8 cellular contexts compared by ENCODE assay signal in the genomic region with DNA sequence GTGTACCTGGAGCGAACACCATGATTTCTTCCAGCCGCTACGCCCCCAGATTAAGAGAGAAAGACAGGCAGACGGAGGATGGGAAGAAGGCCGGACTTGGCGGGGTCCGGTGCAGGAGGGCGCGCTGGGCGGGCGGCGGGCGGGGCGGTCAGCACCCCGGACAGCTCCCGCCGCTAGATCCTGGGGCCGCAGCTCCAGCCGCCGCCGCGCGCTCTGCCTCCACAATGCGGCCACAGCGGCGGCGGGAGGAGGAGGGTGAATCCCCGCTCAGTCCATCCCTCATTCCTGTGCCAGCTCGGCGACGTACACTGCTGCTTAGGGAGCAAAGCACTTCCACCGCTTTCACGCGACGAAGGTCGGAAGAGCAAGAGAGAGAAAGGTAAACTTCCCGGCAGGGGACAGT. TPM values are rescaled to one million over a fixed set of nuclear protein-coding genes. Genes with fewer than 3 reads are reported as not detected.
DNase-seq lines count a peak whose midpoint lies in the region; ATAC-seq, FAIRE-seq and TF ChIP-seq lines count a peak whose summit lies in the region.

A gene with protein sequence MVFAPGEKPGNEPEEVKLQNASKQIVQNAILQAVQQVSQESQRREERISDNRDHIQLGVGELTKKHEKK (minus strand): TSS at position 226 of the 403 bp plus-strand sequence. CDS start 204 bp downstream, at position 22.

- no peaks in the 10 kb centered on the region for H4K20me1 ChIP-seq in GM23248 (ENCODE audit: insufficient read depth)

- DNase-seq in A549 (ENCODE audit: low read depth in 1 of 2, low spot score in 1 of 2) = peak in 1 of 2 experiments; percentile 0
- DNase-seq in GM23248 = peak; percentile 65
- peak; percentile 20 for DNase-seq in activated CD8-positive, alpha-beta T cell treated with anti-CD3 and anti-CD28 coated beads for 36 hours
- peak; percentile 29 for DNase-seq in germinal center (ENCODE audit: low spot score)
- DNase-seq in pancreas = peak; percentile 16 to 84 (median 34)
- DNase-seq in SKM-1 (lab: John Stamatoyannopoulos, UW; ENCODE audit: unreplicated experiment) = no peak
- no peak for DNase-seq in ascending aorta (ENCODE audit: low spot score in 2 of 2)

- H3K9me2 ChIP-seq in GM23248 (ENCODE audit: insufficient read depth) = no peaks in the 10 kb centered on the region

- POLR2A ChIA-PET in A549 (lab: Yijun Ruan, JAX) = no interaction called here
- POLR2A ChIA-PET in activated CD8-positive, alpha-beta T cell treated with anti-CD3 and anti-CD28 coated beads for 36 hours (lab: Charles Lee) = no interaction called here

- ATAC-seq in A549 (peak; percentile 71 to 76; a peak in 4 of 6 replicates), pancreas (peak; percentile 90 to 100 (median 96)), GM21619 (IDR thresholded peaks at IDR 0.05; ENCODE audit: unreplicated experiment) (no peak)
- ATAC-seq in activated CD8-positive, alpha-beta T cell treated with anti-CD3 and anti-CD28 coated beads for 36 hours = peak; percentile 74

- no peaks in the 10 kb centered on the region for H3K9me3 ChIP-seq in A549
- no peaks in the 10 kb centered on the region for H3K9me3 ChIP-seq in GM23248 (ENCODE audit: low read depth)
- H3K9me3 ChIP-seq in pancreas = no peaks in the 10 kb centered on the region
- H3K9me3 ChIP-seq in ascending aorta = no peaks in the 10 kb centered on the region

- no peaks in the 10 kb centered on the region for H3F3A ChIP-seq in GM23248 (ENCODE audit: insufficient read depth)

- H3K4me2 ChIP-seq in A549 = no peak within 1 kb of the TSS
- no peak within 1 kb of the TSS for H3K4me2 ChIP-seq in GM23248 (ENCODE audit: unreplicated experiment)

- WGBS in A549 (ENCODE audit: missing lambda C conversion rate) = 21% methylated on average over 12 of the region's 37 CpGs
- WGBS in GM23248 (ENCODE audit: low coverage in 1 of 2, low lambda C conversion rate in 2 of 2, missing lambda C conversion rate in 2 of 2), 2 experiments = 7 to 8% methylated on average over 27 to 30 of the region's 37 CpGs
- 1 to 2% methylated on average over 32 to 37 of the region's 37 CpGs for WGBS in pancreas, 2 donors

- intact Hi-C loops in activated CD8-positive, alpha-beta T cell treated with anti-CD3 and anti-CD28 coated beads for 36 hours (cut with micrococcal nuclease) = no loop called here
- intact Hi-C loops in pancreas (cut with DNase I) = no loop called here
- intact Hi-C loops in ascending aorta (cut with DNase I) = no loop called here

- no peak for TF ChIP-seq POLR2A in A549 (IDR thresholded peaks at IDR 0.05; ENCODE audit: low read length)

- H3K27ac ChIP-seq in A549 (no peak within 1 kb of the TSS), GM23248 (no peak within 1 kb of the TSS), pancreas (no peak within 1 kb of the TSS), ascending aorta (no peak within 1 kb of the TSS)

- H3K4me1 ChIP-seq in A549 (no peaks in the 10 kb centered on the region), GM23248 (ENCODE audit: insufficient read depth) (no peaks in the 10 kb centered on the region), pancreas (no peaks in the 10 kb centered on the region), ascending aorta (no peaks in the 10 kb centered on the region)

- in situ Hi-C loops in GM23248 (cut with MboI) = no loop called here

- H2AFZ ChIP-seq in GM23248 = no peak within 1 kb of the TSS

- H3K9me3 Mint-ChIP-seq in activated CD8-positive, alpha-beta T cell treated with anti-CD3 and anti-CD28 coated beads for 36 hours = no peaks in the 10 kb centered on the region

- H3K4me3 ChIP-seq in A549 (no peak within 1 kb of the TSS), GM23248 (no peak within 1 kb of the TSS), pancreas (peak within 1 kb of the TSS in 1 of 4 donors; percentile 17), ascending aorta (no peak within 1 kb of the TSS)

- FAIRE-seq in A549 (lab: Jason Lieb, UNC) = no peak
- FAIRE-seq in pancreas (lab: Jason Lieb, UNC) = no peak

- no peaks in the 10 kb centered on the region for H3K79me2 ChIP-seq in GM23248 (ENCODE audit: insufficient read depth)

- CTCF ChIA-PET in A549 (lab: Yijun Ruan, JAX) = no interaction called here
- CTCF ChIA-PET in activated CD8-positive, alpha-beta T cell treated with anti-CD3 and anti-CD28 coated beads for 36 hours (lab: Charles Lee) = no interaction called here

- TF ChIP-seq EP300 in A549 (IDR thresholded peaks at IDR 0.05) = no peak

- TF ChIP-seq RAD21 in A549 (conservative IDR thresholded peaks at IDR 0.05 in 1 of 2, IDR thresholded peaks at IDR 0.05 in 1 of 2) = no peak

- peak within 1 kb of the TSS; percentile 49 for H3K4me3 Mint-ChIP-seq in activated CD8-positive, alpha-beta T cell treated with anti-CD3 and anti-CD28 coated beads for 36 hours

- H3K36me3 ChIP-seq in GM23248 (ENCODE audit: low read depth) = no peaks in the 10 kb centered on the region
- H3K36me3 ChIP-seq in pancreas = no peaks in the 10 kb centered on the region
- H3K36me3 ChIP-seq in ascending aorta = no peaks in the 10 kb centered on the region

- no peaks in the 10 kb centered on the region for H3K36me3 Mint-ChIP-seq in activated CD8-positive, alpha-beta T cell treated with anti-CD3 and anti-CD28 coated beads for 36 hours (ENCODE audit: low read depth)

- no peak within 1 kb of the TSS for H3K27ac Mint-ChIP-seq in activated CD8-positive, alpha-beta T cell treated with anti-CD3 and anti-CD28 coated beads for 36 hours

- H3K27me3 ChIP-seq in GM23248 (replicated peaks; ENCODE audit: insufficient read depth) (peaks cover 7% of the 10 kb centered on the region), pancreas (peaks cover 0 to 25% (median 9%) of the 10 kb centered on the region in 4 donors), ascending aorta (no peaks in the 10 kb centered on the region)

- H3K9ac ChIP-seq in GM23248 = no peak within 1 kb of the TSS

- peaks cover 46% of the 10 kb centered on the region for H3K27me3 Mint-ChIP-seq in activated CD8-positive, alpha-beta T cell treated with anti-CD3 and anti-CD28 coated beads for 36 hours

- peaks cover 4% of the 10 kb centered on the region for H3K4me1 Mint-ChIP-seq in activated CD8-positive, alpha-beta T cell treated with anti-CD3 and anti-CD28 coated beads for 36 hours (ENCODE audit: low read depth)

- TF ChIP-seq CTCF in A549 (IDR thresholded peaks at IDR 0.05) (no peak), pancreas (IDR thresholded peaks at IDR 0.05) (no peak), ascending aorta (IDR thresholded peaks at IDR 0.05) (no peak)
- no peak for TF ChIP-seq CTCF in activated CD8-positive, alpha-beta T cell treated with anti-CD3 and anti-CD28 coated beads for 36 hours (IDR thresholded peaks at IDR 0.05)

TF ChIP-seq in A549, 52 proteins besides CTCF, POLR2A, EP300 and RAD21:
- TF ChIP-seq, protein P1, sequence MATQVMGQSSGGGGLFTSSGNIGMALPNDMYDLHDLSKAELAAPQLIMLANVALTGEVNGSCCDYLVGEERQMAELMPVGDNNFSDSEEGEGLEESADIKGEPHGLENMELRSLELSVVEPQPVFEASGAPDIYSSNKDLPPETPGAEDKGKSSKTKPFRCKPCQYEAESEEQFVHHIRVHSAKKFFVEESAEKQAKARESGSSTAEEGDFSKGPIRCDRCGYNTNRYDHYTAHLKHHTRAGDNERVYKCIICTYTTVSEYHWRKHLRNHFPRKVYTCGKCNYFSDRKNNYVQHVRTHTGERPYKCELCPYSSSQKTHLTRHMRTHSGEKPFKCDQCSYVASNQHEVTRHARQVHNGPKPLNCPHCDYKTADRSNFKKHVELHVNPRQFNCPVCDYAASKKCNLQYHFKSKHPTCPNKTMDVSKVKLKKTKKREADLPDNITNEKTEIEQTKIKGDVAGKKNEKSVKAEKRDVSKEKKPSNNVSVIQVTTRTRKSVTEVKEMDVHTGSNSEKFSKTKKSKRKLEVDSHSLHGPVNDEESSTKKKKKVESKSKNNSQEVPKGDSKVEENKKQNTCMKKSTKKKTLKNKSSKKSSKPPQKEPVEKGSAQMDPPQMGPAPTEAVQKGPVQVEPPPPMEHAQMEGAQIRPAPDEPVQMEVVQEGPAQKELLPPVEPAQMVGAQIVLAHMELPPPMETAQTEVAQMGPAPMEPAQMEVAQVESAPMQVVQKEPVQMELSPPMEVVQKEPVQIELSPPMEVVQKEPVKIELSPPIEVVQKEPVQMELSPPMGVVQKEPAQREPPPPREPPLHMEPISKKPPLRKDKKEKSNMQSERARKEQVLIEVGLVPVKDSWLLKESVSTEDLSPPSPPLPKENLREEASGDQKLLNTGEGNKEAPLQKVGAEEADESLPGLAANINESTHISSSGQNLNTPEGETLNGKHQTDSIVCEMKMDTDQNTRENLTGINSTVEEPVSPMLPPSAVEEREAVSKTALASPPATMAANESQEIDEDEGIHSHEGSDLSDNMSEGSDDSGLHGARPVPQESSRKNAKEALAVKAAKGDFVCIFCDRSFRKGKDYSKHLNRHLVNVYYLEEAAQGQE (IDR thresholded peaks at IDR 0.05) = peak; percentile 80
- TF ChIP-seq, protein P2, sequence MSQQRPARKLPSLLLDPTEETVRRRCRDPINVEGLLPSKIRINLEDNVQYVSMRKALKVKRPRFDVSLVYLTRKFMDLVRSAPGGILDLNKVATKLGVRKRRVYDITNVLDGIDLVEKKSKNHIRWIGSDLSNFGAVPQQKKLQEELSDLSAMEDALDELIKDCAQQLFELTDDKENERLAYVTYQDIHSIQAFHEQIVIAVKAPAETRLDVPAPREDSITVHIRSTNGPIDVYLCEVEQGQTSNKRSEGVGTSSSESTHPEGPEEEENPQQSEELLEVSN (IDR thresholded peaks at IDR 0.05; ENCODE audit: borderline replicate concordance, low read depth) = no peak
TF ChIP-seq in A549: peak in this region for 1.

RNA-seq across cellular contexts. Expression of the gene that starts here (rescaled TPM):
- not detected in 2 replicates for polyA plus RNA-seq in A549 (2011; rRNA removed)
- not detected in 2 replicates for polyA plus RNA-seq in A549 (2012; cell fraction: cytosol; rRNA removed)
- polyA plus RNA-seq in A549 (2012; cell fraction: nucleus; rRNA removed) = not detected in 2 replicates
- not detected in 3 replicates for polyA plus RNA-seq in A549 (2017; fragmentation: RNase III; extraction: RNeasy Plus Mini Kit Qiagen cat#74134 plus additional on column Dnase treatment)
- not detected in 2 replicates for polyA minus RNA-seq in A549 (2011; rRNA and poly(A)+ RNA removed)
- total RNA-seq in GM23248 (2014; rRNA removed; shearing (Covaris generic)) = not detected in 2 replicates
- not detected in 2 replicates for polyA plus RNA-seq in GM23248 (2016; fragmentation: Nextera tagmentation; extraction: Ambion mirVana)
- total RNA-seq in activated CD8-positive, alpha-beta T cell treated with anti-CD3 and anti-CD28 coated beads for 36 hours = not detected
- total RNA-seq in pancreas = under 1 TPM in 3 of 6 donors, not detected in 3; 0.28 to 0.81 (median 0.55) TPM
- polyA plus RNA-seq in pancreas = 1 to 10 TPM in 1 of 2 donors, under 1 TPM in 1; 0.91 to 6.8 TPM
- total RNA-seq in ascending aorta = not detected

Comparison
In these comparisons a context has a peak if more than half of its experiments do, and no peak if none do; other contexts are left out.
1. Peak in ATAC-seq in A549; RNA of the gene not detected or under 1 TPM.
2. Peak in DNase-seq in GM23248; RNA of the gene not detected or under 1 TPM.
3. Peak in DNase-seq and ATAC-seq in activated CD8-positive, alpha-beta T cell treated with anti-CD3 and anti-CD28 coated beads for 36 hours; RNA of the gene not detected or under 1 TPM.
4. DNase-seq: peak in germinal center (single experiment) and pancreas (6 of 6); none in SKM-1 (single experiment) and ascending aorta (0 of 2).